Comparison of ENCODE assay signal across 8 cellular contexts in genomic region chr7:25098096-25099046, GRCh38.
A peak's percentile ranks its signal among the peaks of the same experiment; 100 is the strongest.
DNase-seq lines count a peak whose midpoint lies in the region; TF ChIP-seq lines count a peak whose summit lies in the region.

No MANE protein-coding gene starts in this region.

- no peak overlapping the region for H3K4me3 Mint-ChIP-seq in nephron progenitor cell

- DNase-seq in AML-193 (lab: John Stamatoyannopoulos, UW) (peak; percentile 46 to 50), GM19238 (ENCODE audit: insufficient read length, low spot score) (peak; percentile 51), HS-27A (ENCODE audit: low read depth) (peak; percentile 20), OCI-M1 (lab: John Stamatoyannopoulos, UW) (peak; percentile 65), fibroblast of mammary gland (ENCODE audit: low read depth) (peak; percentile 75), nephron progenitor cell (peak; percentile 57), superior temporal gyrus (ENCODE audit: extremely low spot score) (peak; percentile 82)
- DNase-seq in activated T-cell treated with anti-CD3 and anti-CD28 coated beads, Interleukin-2, amount 50 U/mL, for 1 hour = peak; percentile 54

- H3K9me3 Mint-ChIP-seq in nephron progenitor cell = peaks cover 12% of the 10 kb centered on the region

- peaks cover 4% of the 10 kb centered on the region for H3K4me1 Mint-ChIP-seq in nephron progenitor cell

- peaks cover 3% of the 10 kb centered on the region for H3K27me3 Mint-ChIP-seq in nephron progenitor cell (ENCODE audit: low read depth, poor library complexity)

- no peaks in the 10 kb centered on the region for H3K36me3 Mint-ChIP-seq in nephron progenitor cell (ENCODE audit: low read depth)

- TF ChIP-seq CTCF in fibroblast of mammary gland (conservative IDR thresholded peaks at IDR 0.05; ENCODE audit: control insufficient read depth, insufficient read depth, low read depth, low read length) (peak; percentile 97), nephron progenitor cell (IDR thresholded peaks at IDR 0.05) (peak; percentile 85)

- H3K4me3 ChIP-seq in fibroblast of mammary gland (ENCODE audit: control insufficient read depth, low read depth, low read length) = no peak overlapping the region

- H3K27ac Mint-ChIP-seq in nephron progenitor cell = no peak overlapping the region

Comparison
In these comparisons a context has a peak if more than half of its experiments do, and no peak if none do; other contexts are left out.
1. DNase-seq: peak in every context shown above with its lines; median percentile 82 in superior temporal gyrus; 75 in fibroblast of mammary gland; 65 in OCI-M1; 57 in nephron progenitor cell; 54 in activated T-cell treated with anti-CD3 and anti-CD28 coated beads, Interleukin-2, amount 50 U/mL, for 1 hour; 51 in GM19238; 48 in AML-193; 20 in HS-27A.